Comparison of ENCODE assay signal across 10 cellular contexts in genomic region chr3:114879059-114880031, GRCh38.
DNase-seq lines count a peak whose midpoint lies in the region; ATAC-seq and TF ChIP-seq lines count a peak whose summit lies in the region.
"Had no signal": no experiment of that assay in that cellular context is flagged by ENCODE, and none has a peak within 500 bp of the region (broad histone marks: within the 10 kb centered on the region; RNA-seq: fewer than 3 reads in every experiment).

No MANE protein-coding gene starts in this region.

- no peaks in the 10 kb centered on the region for H3K27me3 ChIP-seq in heart right ventricle
- no peaks in the 10 kb centered on the region for H3K27me3 ChIP-seq in upper lobe of right lung

- peaks cover 26% of the 10 kb centered on the region for H3K4me1 Mint-ChIP-seq in activated T-cell treated with anti-CD3 and anti-CD28 coated beads, Interleukin-2, amount 50 U/mL, for 24 hours (ENCODE audit: low read depth)

- ATAC-seq in heart right ventricle, result peak in 7 of 8 donors; percentile 39 to 81 (median 68)
- ATAC-seq in HG03064 (IDR thresholded peaks at IDR 0.05; ENCODE audit: low read depth, unreplicated experiment), result peak; percentile 56
- no peak for ATAC-seq in upper lobe of right lung
- ATAC-seq in GM19328 (IDR thresholded peaks at IDR 0.05; ENCODE audit: unreplicated experiment), result no peak

- no peaks in the 10 kb centered on the region for H3K9me3 ChIP-seq in heart right ventricle
- H3K9me3 ChIP-seq in upper lobe of right lung, result no peaks in the 10 kb centered on the region
- H3K9me3 ChIP-seq: lower lobe of right lung had no signal

- no peaks in the 10 kb centered on the region for H3K36me3 ChIP-seq in heart right ventricle
- no peaks in the 10 kb centered on the region for H3K36me3 ChIP-seq in upper lobe of right lung
- H3K36me3 ChIP-seq: lower lobe of right lung had no signal

- H3K9me3 Mint-ChIP-seq in activated T-cell treated with anti-CD3 and anti-CD28 coated beads, Interleukin-2, amount 50 U/mL, for 24 hours, result peaks cover 1% of the 10 kb centered on the region

- H3K4me1 ChIP-seq in heart right ventricle (peaks cover 0 to 41% (median 25%) of the 10 kb centered on the region in 9 donors), upper lobe of right lung (peaks cover 15% of the 10 kb centered on the region)

- H3K4me3 ChIP-seq in heart right ventricle, result no peak overlapping the region
- H3K4me3 ChIP-seq in fibroblast of the aortic adventitia (ENCODE audit: low read depth, low read length), result no peak overlapping the region
- H3K4me3 ChIP-seq in upper lobe of right lung, result no peak overlapping the region
- H3K4me3 ChIP-seq: lower lobe of right lung had no signal

- peak in 1 of 2 donors; percentile 13 for DNase-seq in heart right ventricle
- DNase-seq in cardiac septum (ENCODE audit: low spot score), result no peak
- DNase-seq in NCI-H446 treated with DMSO at 0.1 percent for 48 hours (lab: John Stamatoyannopoulos, UW), result peak; percentile 21
- peak; percentile 22 for DNase-seq in fibroblast of the aortic adventitia (ENCODE audit: low read depth)
- DNase-seq in upper lobe of right lung, result no peak
- DNase-seq in activated T-cell treated with anti-CD3 and anti-CD28 coated beads, Interleukin-2, amount 50 U/mL, for 24 hours, result no peak

- no peak overlapping the region for H3K27ac Mint-ChIP-seq in activated T-cell treated with anti-CD3 and anti-CD28 coated beads, Interleukin-2, amount 50 U/mL, for 24 hours

- intact Hi-C loops in heart right ventricle (cut with DNase I) (no loop called here), cardiac septum (cut with DNase I) (no loop called here), upper lobe of right lung (cut with DNase I) (no loop called here)

- 38 to 48% methylated on average over 8 of the region's 8 CpGs for WGBS in heart right ventricle, 2 donors

- no peaks in the 10 kb centered on the region for H3K27me3 Mint-ChIP-seq in activated T-cell treated with anti-CD3 and anti-CD28 coated beads, Interleukin-2, amount 50 U/mL, for 24 hours

- peaks cover 12% of the 10 kb centered on the region for H3K36me3 Mint-ChIP-seq in activated T-cell treated with anti-CD3 and anti-CD28 coated beads, Interleukin-2, amount 50 U/mL, for 24 hours (ENCODE audit: low read depth)

- TF ChIP-seq CTCF in heart right ventricle (IDR thresholded peaks at IDR 0.05), result no peak
- TF ChIP-seq CTCF in fibroblast of the aortic adventitia (IDR thresholded peaks at IDR 0.05; ENCODE audit: insufficient read depth, low read length), result no peak
- no peak for TF ChIP-seq CTCF in upper lobe of right lung (IDR thresholded peaks at IDR 0.05)

- H3K4me3 Mint-ChIP-seq in activated T-cell treated with anti-CD3 and anti-CD28 coated beads, Interleukin-2, amount 50 U/mL, for 24 hours, result no peak overlapping the region

- H3K27ac ChIP-seq in heart right ventricle (peak overlapping the region in 4 of 10 donors; percentile 1 to 58 (median 24)), upper lobe of right lung (no peak overlapping the region)
- H3K27ac ChIP-seq: C4-2B, lower lobe of right lung had no signal

Comparison
In these comparisons a context has a peak if more than half of its experiments do, and no peak if none do; other contexts are left out.
1. ATAC-seq: peak in heart right ventricle (7 of 8) and HG03064 (single experiment); none in upper lobe of right lung (single experiment) and GM19328 (single experiment).
2. DNase-seq: peak in NCI-H446 treated with DMSO at 0.1 percent for 48 hours (single experiment) and fibroblast of the aortic adventitia (single experiment); none in cardiac septum (single experiment), upper lobe of right lung (single experiment) and activated T-cell treated with anti-CD3 and anti-CD28 coated beads, Interleukin-2, amount 50 U/mL, for 24 hours (single experiment).